ENCODE assay signal across 13 cellular contexts in the genomic region with DNA sequence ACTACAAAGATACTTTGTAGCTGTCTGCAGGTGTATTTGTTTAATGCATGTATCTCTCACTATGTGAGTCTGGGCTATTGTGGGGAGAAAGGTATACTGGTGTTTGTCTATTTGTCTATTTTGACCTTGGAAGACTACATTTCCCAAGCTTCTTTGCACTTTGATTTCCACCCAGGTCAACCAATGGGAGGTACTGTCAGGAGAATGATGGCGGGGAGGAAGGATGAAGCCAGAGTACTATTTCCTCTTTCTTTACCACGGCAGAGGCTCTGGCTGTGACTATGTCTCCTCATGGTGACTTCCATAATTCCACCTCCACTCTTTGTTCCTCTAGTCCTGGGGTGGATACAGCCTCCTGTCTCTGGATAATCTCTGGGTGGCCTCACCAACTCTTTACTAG. TPM values are rescaled to one million over a fixed set of nuclear protein-coding genes. Genes with fewer than 3 reads are reported as not detected.
DNase-seq lines count a peak whose midpoint lies in the region; ATAC-seq and TF ChIP-seq lines count a peak whose summit lies in the region.
"Had no signal": no experiment of that assay in that cellular context is flagged by ENCODE, and none has a peak within 500 bp of the region (broad histone marks: within the 10 kb centered on the region; RNA-seq: fewer than 3 reads in every experiment).

No MANE protein-coding gene starts in this region.

- H2BK5ac ChIP-seq in neuronal stem cell (ENCODE audit: low read length), result no peak overlapping the region

- no peak overlapping the region for H3K27ac Mint-ChIP-seq in naive thymus-derived CD8-positive, alpha-beta T cell
- H3K27ac Mint-ChIP-seq in mesothelial cell of epicardium, result no peak overlapping the region
- no peak overlapping the region for H3K27ac Mint-ChIP-seq in activated CD4-positive, alpha-beta T cell treated with anti-CD3 and anti-CD28 coated beads for 36 hours

- in situ Hi-C loops in brain microvascular endothelial cell (cut with HindIII; ENCODE audit: low pct_ligation_motif_present, low sequenced_read_pairs), result no loop called here

- H3K36me3 Mint-ChIP-seq in naive thymus-derived CD8-positive, alpha-beta T cell, result no peaks in the 10 kb centered on the region
- no peaks in the 10 kb centered on the region for H3K36me3 Mint-ChIP-seq in mesothelial cell of epicardium
- no peaks in the 10 kb centered on the region for H3K36me3 Mint-ChIP-seq in activated CD4-positive, alpha-beta T cell treated with anti-CD3 and anti-CD28 coated beads for 36 hours (ENCODE audit: low read depth)

- H2AFZ ChIP-seq in neuronal stem cell (ENCODE audit: low read length), result peak overlapping the region; percentile 74

- DNase-seq in GM19240 (ENCODE audit: insufficient read length, low spot score) (peak; percentile 22), NOMO-1 (lab: John Stamatoyannopoulos, UW; ENCODE audit: unreplicated experiment in 2 of 2) (peak; percentile 59 to 69), brain microvascular endothelial cell (peak; percentile 10), neuronal stem cell (ENCODE audit: low spot score) (no peak), mesothelial cell of epicardium (ENCODE audit: low spot score in 2 of 2, unreplicated experiment in 2 of 2) (no peak), NCI-H187 treated with DMSO at 0.1 percent for 48 hours (lab: John Stamatoyannopoulos, UW) (no peak)
- no peak for DNase-seq in naive thymus-derived CD8-positive, alpha-beta T cell
- no peak for DNase-seq in activated CD4-positive, alpha-beta T cell treated with anti-CD3 and anti-CD28 coated beads for 36 hours
- DNase-seq: activated T-cell treated with anti-CD3 and anti-CD28 coated beads, Interleukin-2, amount 50 U/mL, for 4 hours; GOT3; left ventricle myocardium superior; SHP77 treated with DMSO at 0.1 percent for 48 hours; transverse colon had no signal

- intact Hi-C loops in activated CD4-positive, alpha-beta T cell treated with anti-CD3 and anti-CD28 coated beads for 36 hours (cut with DNase I, micrococcal nuclease), result no loop called here

- H3K9me3 ChIP-seq in neuronal stem cell (replicated peaks in 1 of 2; ENCODE audit: control insufficient read depth in 2 of 2, insufficient read depth in 1 of 2, low read depth in 1 of 2, low read length in 2 of 2), result no peaks in the 10 kb centered on the region
- H3K9me3 ChIP-seq: transverse colon had no signal

- H2BK15ac ChIP-seq in neuronal stem cell (ENCODE audit: low read length), result no peak overlapping the region

- H3K27ac ChIP-seq in brain microvascular endothelial cell, result no peak overlapping the region
- H3K27ac ChIP-seq in neuronal stem cell (replicated peaks; ENCODE audit: low read length), result no peak overlapping the region
- H3K27ac ChIP-seq: transverse colon had no signal

- no peak overlapping the region for H4K8ac ChIP-seq in neuronal stem cell (ENCODE audit: low read depth, low read length)

- no peak overlapping the region for H3K4ac ChIP-seq in neuronal stem cell (ENCODE audit: low read length)

- H3K23ac ChIP-seq in neuronal stem cell (ENCODE audit: low read depth, low read length, poor library complexity), result no peak overlapping the region

- no peak overlapping the region for H2BK120ac ChIP-seq in neuronal stem cell (ENCODE audit: low read depth, low read length)

- H4K91ac ChIP-seq in neuronal stem cell (ENCODE audit: low read depth, low read length, poor library complexity), result no peak overlapping the region

- CTCF ChIA-PET in activated CD4-positive, alpha-beta T cell treated with anti-CD3 and anti-CD28 coated beads for 36 hours (lab: Charles Lee), result interaction anchor here (0.7 to 0.8 kb wide), 2 partner anchors 13 to 68 kb away, joined by 3 read pairs; no protein-coding TSS in a partner anchor

- H3K9ac ChIP-seq in neuronal stem cell (ENCODE audit: low read depth, low read length, poor library complexity), result no peak overlapping the region

- no peak overlapping the region for H3K4me3 Mint-ChIP-seq in naive thymus-derived CD8-positive, alpha-beta T cell
- no peak overlapping the region for H3K4me3 Mint-ChIP-seq in mesothelial cell of epicardium
- no peak overlapping the region for H3K4me3 Mint-ChIP-seq in activated CD4-positive, alpha-beta T cell treated with anti-CD3 and anti-CD28 coated beads for 36 hours
- H3K4me3 Mint-ChIP-seq: activated T-cell treated with anti-CD3 and anti-CD28 coated beads, Interleukin-2, amount 50 U/mL, for 4 hours had no signal

- H3K27me3 ChIP-seq in brain microvascular endothelial cell (replicated peaks), result no peaks in the 10 kb centered on the region
- peaks cover 0 to 14% (median 0%) of the 10 kb centered on the region in 3 experiments for H3K27me3 ChIP-seq in neuronal stem cell (ENCODE audit: control insufficient read depth in 3 of 3, insufficient read depth in 3 of 3, low read depth in 1 of 3, low read length in 3 of 3)

- no CpG with 5 or more reads among the region's 2 CpGs for WGBS in neuronal stem cell (ENCODE audit: extremely low coverage in 2 of 2, insufficient read length in 2 of 2, insufficient replicate concordance in 1 of 2), 2 donors

- no peak overlapping the region for H3K4me2 ChIP-seq in neuronal stem cell (ENCODE audit: insufficient read depth, low read length, poor library complexity, severe bottlenecking)

- H2BK12ac ChIP-seq in neuronal stem cell (ENCODE audit: low read length), result no peak overlapping the region

- no peaks in the 10 kb centered on the region for H3K79me1 ChIP-seq in neuronal stem cell (ENCODE audit: low read depth, low read length)

- no peak for ATAC-seq in naive thymus-derived CD8-positive, alpha-beta T cell
- no peak for ATAC-seq in activated CD4-positive, alpha-beta T cell treated with anti-CD3 and anti-CD28 coated beads for 36 hours
- ATAC-seq: activated T-cell treated with anti-CD3 and anti-CD28 coated beads, Interleukin-2, amount 50 U/mL, for 4 hours; left ventricle myocardium superior had no signal

- no peaks in the 10 kb centered on the region for H3K36me3 ChIP-seq in brain microvascular endothelial cell (replicated peaks)
- no peaks in the 10 kb centered on the region for H3K36me3 ChIP-seq in neuronal stem cell (replicated peaks in 1 of 2; ENCODE audit: control insufficient read depth in 2 of 2, insufficient read depth in 2 of 2, low read length in 2 of 2)
- H3K36me3 ChIP-seq: transverse colon had no signal

- peaks cover 0 to 16% (median 2%) of the 10 kb centered on the region in 5 donors for H3K27me3 Mint-ChIP-seq in naive thymus-derived CD8-positive, alpha-beta T cell
- peaks cover 17% of the 10 kb centered on the region for H3K27me3 Mint-ChIP-seq in mesothelial cell of epicardium (ENCODE audit: low read depth)
- H3K27me3 Mint-ChIP-seq in activated CD4-positive, alpha-beta T cell treated with anti-CD3 and anti-CD28 coated beads for 36 hours, result peaks cover 2% of the 10 kb centered on the region

- H3K4me1 ChIP-seq in neuronal stem cell (ENCODE audit: control insufficient read depth in 2 of 2, insufficient read depth in 1 of 2, low read depth in 1 of 2, low read length in 2 of 2), result no peaks in the 10 kb centered on the region
- H3K4me1 ChIP-seq: transverse colon had no signal

- H3K4me1 Mint-ChIP-seq in naive thymus-derived CD8-positive, alpha-beta T cell, result peaks cover 0 to 6% (median 3%) of the 10 kb centered on the region in 4 donors
- H3K4me1 Mint-ChIP-seq in mesothelial cell of epicardium, result no peaks in the 10 kb centered on the region
- no peaks in the 10 kb centered on the region for H3K4me1 Mint-ChIP-seq in activated CD4-positive, alpha-beta T cell treated with anti-CD3 and anti-CD28 coated beads for 36 hours

- no peak overlapping the region for H2AK5ac ChIP-seq in neuronal stem cell (ENCODE audit: low read depth, low read length)

- no peak overlapping the region for H3K18ac ChIP-seq in neuronal stem cell (ENCODE audit: low read length)

- no peaks in the 10 kb centered on the region for H3K9me3 Mint-ChIP-seq in naive thymus-derived CD8-positive, alpha-beta T cell
- H3K9me3 Mint-ChIP-seq in mesothelial cell of epicardium, result no peaks in the 10 kb centered on the region
- no peaks in the 10 kb centered on the region for H3K9me3 Mint-ChIP-seq in activated CD4-positive, alpha-beta T cell treated with anti-CD3 and anti-CD28 coated beads for 36 hours (ENCODE audit: low read depth)
- H3K9me3 Mint-ChIP-seq: activated T-cell treated with anti-CD3 and anti-CD28 coated beads, Interleukin-2, amount 50 U/mL, for 4 hours had no signal

- H3K14ac ChIP-seq in neuronal stem cell (ENCODE audit: low read length), result no peak overlapping the region

- no peak for TF ChIP-seq CTCF in brain microvascular endothelial cell (IDR thresholded peaks at IDR 0.05; ENCODE audit: low read depth, low read length, missing control alignments)
- no peak for TF ChIP-seq CTCF in mesothelial cell of epicardium (IDR thresholded peaks at IDR 0.05; ENCODE audit: unreplicated experiment)

- H3K4me3 ChIP-seq in brain microvascular endothelial cell (ENCODE audit: low read depth, low read length) (no peak overlapping the region), neuronal stem cell (ENCODE audit: low read length in 2 of 2) (peak overlapping the region in 1 of 2 donors; percentile 8)
- H3K4me3 ChIP-seq: transverse colon had no signal

- POLR2A ChIA-PET in naive thymus-derived CD8-positive, alpha-beta T cell (lab: Charles Lee), result no interaction called here
- POLR2A ChIA-PET in activated CD4-positive, alpha-beta T cell treated with anti-CD3 and anti-CD28 coated beads for 36 hours (lab: Charles Lee), result no interaction called here

RNA-seq across cellular contexts. Expression of a gene that starts 23.1 kb away (rescaled TPM):
- polyA plus RNA-seq in neuronal stem cell (2013, experiment 1 of 2), result 0.04 TPM
- 0.03 TPM for polyA plus RNA-seq in neuronal stem cell (2013, experiment 2 of 2)
- total RNA-seq in naive thymus-derived CD8-positive, alpha-beta T cell, result not detected
- not detected for polyA plus RNA-seq in naive thymus-derived CD8-positive, alpha-beta T cell
- not detected in 3 replicates for total RNA-seq in mesothelial cell of epicardium
- total RNA-seq in activated CD4-positive, alpha-beta T cell treated with anti-CD3 and anti-CD28 coated beads for 36 hours, result not detected
- total RNA-seq: transverse colon had no signal

Comparison
In these comparisons a context has a peak if more than half of its experiments do, and no peak if none do; other contexts are left out.
1. DNase-seq: peak in GM19240 (single experiment), NOMO-1 (2 of 2) and brain microvascular endothelial cell (single experiment); none in neuronal stem cell (single experiment), naive thymus-derived CD8-positive, alpha-beta T cell (0 of 10), mesothelial cell of epicardium (0 of 2), NCI-H187 treated with DMSO at 0.1 percent for 48 hours (single experiment) and activated CD4-positive, alpha-beta T cell treated with anti-CD3 and anti-CD28 coated beads for 36 hours (single experiment).